ENCODE assay signal across 20 cellular contexts in the genomic region with DNA sequence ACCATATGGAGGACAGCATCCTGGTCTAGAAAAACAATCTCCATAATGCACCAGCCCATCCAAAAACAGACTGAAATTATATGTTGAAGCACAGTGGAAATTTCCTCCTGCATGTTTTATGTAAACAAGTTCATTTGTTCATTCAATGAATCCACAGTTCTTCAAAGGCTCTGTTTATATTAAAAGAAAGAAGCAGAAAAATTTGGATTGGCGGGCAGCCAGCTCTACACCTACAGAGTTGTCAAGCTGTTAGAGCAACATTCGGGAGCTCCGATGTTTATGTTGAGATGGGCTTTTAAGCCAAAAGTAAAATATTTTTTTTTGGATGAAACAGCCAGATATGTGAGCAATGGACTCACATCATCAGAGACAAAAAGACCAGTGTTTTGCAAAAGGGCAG.
DNase-seq lines count a peak whose midpoint lies in the region; ATAC-seq, FAIRE-seq and TF ChIP-seq lines count a peak whose summit lies in the region.
"Had no signal": no experiment of that assay in that cellular context is flagged by ENCODE, and none has a peak within 500 bp of the region (broad histone marks: within the 10 kb centered on the region; RNA-seq: fewer than 3 reads in every experiment).

No MANE protein-coding gene starts in this region.

- H3K4me3 ChIP-seq in astrocyte (ENCODE audit: insufficient read depth, low read depth, low read length) (no peak overlapping the region), osteoblast (ENCODE audit: insufficient read depth, low read length) (no peak overlapping the region)
- H3K4me3 ChIP-seq in naive thymus-derived CD4-positive, alpha-beta T cell (ENCODE audit: low read length): no peak overlapping the region
- H3K4me3 ChIP-seq: right atrium auricular region had no signal

- TF ChIP-seq CTCF in astrocyte (IDR thresholded peaks at IDR 0.05; ENCODE audit: insufficient read depth, low read depth, low read length): no peak
- TF ChIP-seq CTCF in osteoblast (IDR thresholded peaks at IDR 0.05; ENCODE audit: extremely low read depth, low read depth, low read length): no peak
- no peak for TF ChIP-seq CTCF in GM13977 (IDR thresholded peaks at IDR 0.05; ENCODE audit: extremely low read depth, insufficient read depth, missing control alignments)

- no peak for ATAC-seq in naive thymus-derived CD4-positive, alpha-beta T cell

- H3K27ac Mint-ChIP-seq in astrocyte (ENCODE audit: unreplicated experiment): no peak overlapping the region
- H3K27ac Mint-ChIP-seq in naive thymus-derived CD4-positive, alpha-beta T cell: no peak overlapping the region
- H3K27ac Mint-ChIP-seq: activated CD4-positive, alpha-beta memory T cell treated with anti-CD3 and anti-CD28 coated beads, Interleukin-2, amount 10 ng/mL, durations not matched to agents 7 days and 5 days; activated naive CD8-positive, alpha-beta T cell treated with anti-CD3 and anti-CD28 coated beads, Interleukin-2, amount 10 ng/mL, durations not matched to agents 7 days and 5 days; CD8-positive, alpha-beta memory T cell; H9 had no signal

- peaks cover 7% of the 10 kb centered on the region for H3K27me3 Mint-ChIP-seq in astrocyte (ENCODE audit: low read depth, unreplicated experiment)
- peaks cover 0 to 12% (median 0%) of the 10 kb centered on the region in 5 donors for H3K27me3 Mint-ChIP-seq in naive thymus-derived CD4-positive, alpha-beta T cell
- H3K27me3 Mint-ChIP-seq: activated CD4-positive, alpha-beta memory T cell treated with anti-CD3 and anti-CD28 coated beads, Interleukin-2, amount 10 ng/mL, durations not matched to agents 7 days and 5 days had no signal

- H4K20me1 ChIP-seq in astrocyte (ENCODE audit: insufficient read depth, low read length) (no peaks in the 10 kb centered on the region), osteoblast (ENCODE audit: insufficient read depth, low read length) (no peaks in the 10 kb centered on the region)

- DNase-seq in COLO829 (ENCODE audit: low spot score) (peak; percentile 13), NCI-H1105 (lab: John Stamatoyannopoulos, UW) (peak; percentile 27), astrocyte (ENCODE audit: low read depth) (peak; percentile 85), iris pigment epithelial cell (ENCODE audit: low read depth) (peak; percentile 81), osteoblast (ENCODE audit: insufficient read length, low spot score, missing footprints) (no peak), GM13977 (ENCODE audit: low spot score) (no peak), Ammon's horn (ENCODE audit: low spot score) (no peak)
- no peak for DNase-seq in naive thymus-derived CD4-positive, alpha-beta T cell
- DNase-seq: activated CD4-positive, alpha-beta memory T cell treated with anti-CD3 and anti-CD28 coated beads, Interleukin-2, amount 10 ng/mL, durations not matched to agents 7 days and 5 days; activated naive CD8-positive, alpha-beta T cell treated with anti-CD3 and anti-CD28 coated beads, Interleukin-2, amount 10 ng/mL, durations not matched to agents 7 days and 5 days; CD8-positive, alpha-beta memory T cell; foreskin melanocyte; GDM1; H9; NCI-H187; NCI-H82 had no signal

- POLR2A ChIA-PET in naive thymus-derived CD4-positive, alpha-beta T cell (lab: Charles Lee): no interaction called here

- intact Hi-C loops in naive thymus-derived CD4-positive, alpha-beta T cell (cut with micrococcal nuclease): loop anchor here in 1 of 2 donors (10.0 kb wide), 1 partner anchor 456 kb away; no protein-coding TSS in a partner anchor

- peaks cover 14% of the 10 kb centered on the region for H3K4me1 Mint-ChIP-seq in astrocyte (ENCODE audit: low read depth, unreplicated experiment)
- no peaks in the 10 kb centered on the region for H3K4me1 Mint-ChIP-seq in naive thymus-derived CD4-positive, alpha-beta T cell
- H3K4me1 Mint-ChIP-seq: activated CD4-positive, alpha-beta memory T cell treated with anti-CD3 and anti-CD28 coated beads, Interleukin-2, amount 10 ng/mL, durations not matched to agents 7 days and 5 days; activated naive CD8-positive, alpha-beta T cell treated with anti-CD3 and anti-CD28 coated beads, Interleukin-2, amount 10 ng/mL, durations not matched to agents 7 days and 5 days; CD8-positive, alpha-beta memory T cell had no signal

- no peaks in the 10 kb centered on the region for H3K36me3 Mint-ChIP-seq in astrocyte (ENCODE audit: low read depth, unreplicated experiment)
- H3K36me3 Mint-ChIP-seq in naive thymus-derived CD4-positive, alpha-beta T cell: no peaks in the 10 kb centered on the region
- H3K36me3 Mint-ChIP-seq: activated naive CD8-positive, alpha-beta T cell treated with anti-CD3 and anti-CD28 coated beads, Interleukin-2, amount 10 ng/mL, durations not matched to agents 7 days and 5 days; CD8-positive, alpha-beta memory T cell had no signal

- no peak overlapping the region for H3K4me3 Mint-ChIP-seq in astrocyte (ENCODE audit: unreplicated experiment)
- H3K4me3 Mint-ChIP-seq in naive thymus-derived CD4-positive, alpha-beta T cell: no peak overlapping the region
- H3K4me3 Mint-ChIP-seq: activated CD4-positive, alpha-beta memory T cell treated with anti-CD3 and anti-CD28 coated beads, Interleukin-2, amount 10 ng/mL, durations not matched to agents 7 days and 5 days; activated naive CD8-positive, alpha-beta T cell treated with anti-CD3 and anti-CD28 coated beads, Interleukin-2, amount 10 ng/mL, durations not matched to agents 7 days and 5 days; CD8-positive, alpha-beta memory T cell; H9; neural crest cell had no signal

- H2AFZ ChIP-seq in astrocyte (ENCODE audit: low read depth, low read length): no peak overlapping the region
- no peak overlapping the region for H2AFZ ChIP-seq in osteoblast (ENCODE audit: low read length)

- H3K79me2 ChIP-seq in astrocyte (ENCODE audit: insufficient read depth, low read length) (no peaks in the 10 kb centered on the region), osteoblast (ENCODE audit: insufficient read depth, low read length) (no peaks in the 10 kb centered on the region)

- H3K9me3 ChIP-seq in astrocyte (ENCODE audit: insufficient read depth, low read depth, low read length) (no peaks in the 10 kb centered on the region), osteoblast (ENCODE audit: low read depth, low read length) (no peaks in the 10 kb centered on the region)
- no peaks in the 10 kb centered on the region for H3K9me3 ChIP-seq in naive thymus-derived CD4-positive, alpha-beta T cell (ENCODE audit: control insufficient read depth in 2 of 3, low read length in 3 of 3)
- H3K9me3 ChIP-seq: right atrium auricular region had no signal

- H3K27me3 ChIP-seq in astrocyte (ENCODE audit: insufficient read depth, low read length) (peaks cover 6% of the 10 kb centered on the region), osteoblast (ENCODE audit: insufficient read depth, low read length) (peaks cover 7% of the 10 kb centered on the region)
- no peaks in the 10 kb centered on the region for H3K27me3 ChIP-seq in naive thymus-derived CD4-positive, alpha-beta T cell (ENCODE audit: control insufficient read depth in 2 of 2, insufficient read depth in 2 of 2, low read length in 2 of 2)
- H3K27me3 ChIP-seq: right atrium auricular region had no signal

- H3K4me1 ChIP-seq in astrocyte (ENCODE audit: insufficient read depth, low read length) (peaks cover 20% of the 10 kb centered on the region), osteoblast (ENCODE audit: insufficient read depth, low read length) (no peaks in the 10 kb centered on the region)
- H3K4me1 ChIP-seq in naive thymus-derived CD4-positive, alpha-beta T cell (ENCODE audit: control insufficient read depth in 2 of 2, insufficient read depth in 2 of 2, low read length in 2 of 2): no peaks in the 10 kb centered on the region
- H3K4me1 ChIP-seq: right atrium auricular region had no signal

- H3K4me2 ChIP-seq in astrocyte (ENCODE audit: low read length) (peak overlapping the region; percentile 26), osteoblast (ENCODE audit: insufficient read depth, low read length) (no peak overlapping the region)

- in situ Hi-C loops in GM13977 (cut with MboI; ENCODE audit: low pct_unique_long_range_greater_than_20kb, low sequenced_read_pairs, unreplicated experiment): no loop called here

- H3K27ac ChIP-seq in astrocyte (ENCODE audit: low read depth, low read length) (peak overlapping the region; percentile 60), osteoblast (ENCODE audit: low read depth, low read length) (no peak overlapping the region)
- no peak overlapping the region for H3K27ac ChIP-seq in naive thymus-derived CD4-positive, alpha-beta T cell (ENCODE audit: low read depth, low read length)
- H3K27ac ChIP-seq: right atrium auricular region had no signal

- CTCF ChIA-PET in naive thymus-derived CD4-positive, alpha-beta T cell (lab: Charles Lee): no interaction called here

- no peaks in the 10 kb centered on the region for H3K9me3 Mint-ChIP-seq in astrocyte (ENCODE audit: unreplicated experiment)
- no peaks in the 10 kb centered on the region for H3K9me3 Mint-ChIP-seq in naive thymus-derived CD4-positive, alpha-beta T cell
- H3K9me3 Mint-ChIP-seq: activated CD4-positive, alpha-beta memory T cell treated with anti-CD3 and anti-CD28 coated beads, Interleukin-2, amount 10 ng/mL, durations not matched to agents 7 days and 5 days; activated naive CD8-positive, alpha-beta T cell treated with anti-CD3 and anti-CD28 coated beads, Interleukin-2, amount 10 ng/mL, durations not matched to agents 7 days and 5 days; CD8-positive, alpha-beta memory T cell had no signal

- no peak overlapping the region for H3K9ac ChIP-seq in astrocyte (ENCODE audit: low read length)

- H3K36me3 ChIP-seq in astrocyte (ENCODE audit: insufficient read depth, low read length) (no peaks in the 10 kb centered on the region), osteoblast (ENCODE audit: insufficient read depth, low read length) (no peaks in the 10 kb centered on the region)
- no peaks in the 10 kb centered on the region for H3K36me3 ChIP-seq in naive thymus-derived CD4-positive, alpha-beta T cell (ENCODE audit: control insufficient read depth in 2 of 3, insufficient read depth in 3 of 3, low read length in 3 of 3)
- H3K36me3 ChIP-seq: right atrium auricular region had no signal

- no peak for FAIRE-seq in astrocyte (lab: Jason Lieb, UNC)
- FAIRE-seq: endometrium, GM12891 had no signal

Comparison
In these comparisons a context has a peak if more than half of its experiments do, and no peak if none do; other contexts are left out.
1. DNase-seq: peak in COLO829 (single experiment), NCI-H1105 (single experiment), astrocyte (single experiment) and iris pigment epithelial cell (single experiment); none in osteoblast (single experiment), naive thymus-derived CD4-positive, alpha-beta T cell (0 of 9), GM13977 (single experiment) and Ammon's horn (single experiment).